Comparison of ENCODE assay signal across 1 cellular context in genomic region chr17:75077072-75077489, GRCh38.
A peak's percentile ranks its signal among the peaks of the same experiment; 100 is the strongest.
TF ChIP-seq lines count a peak whose summit lies in the region.

No MANE protein-coding gene starts in this region.

TF ChIP-seq in HepG2, 621 proteins besides CTCF, POLR2A, EP300 and RAD21 (continued from another document and continues in another):
- TF ChIP-seq, protein P1, sequence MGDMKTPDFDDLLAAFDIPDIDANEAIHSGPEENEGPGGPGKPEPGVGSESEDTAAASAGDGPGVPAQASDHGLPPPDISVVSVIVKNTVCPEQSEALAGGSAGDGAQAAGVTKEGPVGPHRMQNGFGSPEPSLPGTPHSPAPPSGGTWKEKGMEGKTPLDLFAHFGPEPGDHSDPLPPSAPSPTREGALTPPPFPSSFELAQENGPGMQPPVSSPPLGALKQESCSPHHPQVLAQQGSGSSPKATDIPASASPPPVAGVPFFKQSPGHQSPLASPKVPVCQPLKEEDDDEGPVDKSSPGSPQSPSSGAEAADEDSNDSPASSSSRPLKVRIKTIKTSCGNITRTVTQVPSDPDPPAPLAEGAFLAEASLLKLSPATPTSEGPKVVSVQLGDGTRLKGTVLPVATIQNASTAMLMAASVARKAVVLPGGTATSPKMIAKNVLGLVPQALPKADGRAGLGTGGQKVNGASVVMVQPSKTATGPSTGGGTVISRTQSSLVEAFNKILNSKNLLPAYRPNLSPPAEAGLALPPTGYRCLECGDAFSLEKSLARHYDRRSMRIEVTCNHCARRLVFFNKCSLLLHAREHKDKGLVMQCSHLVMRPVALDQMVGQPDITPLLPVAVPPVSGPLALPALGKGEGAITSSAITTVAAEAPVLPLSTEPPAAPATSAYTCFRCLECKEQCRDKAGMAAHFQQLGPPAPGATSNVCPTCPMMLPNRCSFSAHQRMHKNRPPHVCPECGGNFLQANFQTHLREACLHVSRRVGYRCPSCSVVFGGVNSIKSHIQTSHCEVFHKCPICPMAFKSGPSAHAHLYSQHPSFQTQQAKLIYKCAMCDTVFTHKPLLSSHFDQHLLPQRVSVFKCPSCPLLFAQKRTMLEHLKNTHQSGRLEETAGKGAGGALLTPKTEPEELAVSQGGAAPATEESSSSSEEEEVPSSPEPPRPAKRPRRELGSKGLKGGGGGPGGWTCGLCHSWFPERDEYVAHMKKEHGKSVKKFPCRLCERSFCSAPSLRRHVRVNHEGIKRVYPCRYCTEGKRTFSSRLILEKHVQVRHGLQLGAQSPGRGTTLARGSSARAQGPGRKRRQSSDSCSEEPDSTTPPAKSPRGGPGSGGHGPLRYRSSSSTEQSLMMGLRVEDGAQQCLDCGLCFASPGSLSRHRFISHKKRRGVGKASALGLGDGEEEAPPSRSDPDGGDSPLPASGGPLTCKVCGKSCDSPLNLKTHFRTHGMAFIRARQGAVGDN (CRISPR knock-in tag; IDR thresholded peaks at IDR 0.05) = peak; percentile 84
- TF ChIP-seq HNF1A (IDR thresholded peaks at IDR 0.05; ENCODE audit: low read depth) (no peak), HNF1A (CRISPR knock-in tag; IDR thresholded peaks at IDR 0.05; ENCODE audit: borderline replicate concordance) (peak; percentile 38; the same call in 1 of the 2 replicates), ZBTB21 (CRISPR knock-in tag; IDR thresholded peaks at IDR 0.05) (no peak), NR2F2 (IDR thresholded peaks at IDR 0.05; ENCODE audit: borderline replicate concordance, low read depth) (peak; percentile 70), HDAC6 (IDR thresholded peaks at IDR 0.05; ENCODE audit: low read depth, low read length) (no peak), ZNF367 (CRISPR knock-in tag; IDR thresholded peaks at IDR 0.05; ENCODE audit: borderline replicate concordance) (no peak), RBAK (CRISPR knock-in tag; IDR thresholded peaks at IDR 0.05) (no peak), TGIF2 (CRISPR knock-in tag; IDR thresholded peaks at IDR 0.05) (no peak), KDM1A (CRISPR knock-in tag; IDR thresholded peaks at IDR 0.05) (peak; percentile 63; the same call in 1 of the 2 replicates), ZNF234 (CRISPR knock-in tag; conservative IDR thresholded peaks at IDR 0.05) (no peak), KDM6A (CRISPR knock-in tag; IDR thresholded peaks at IDR 0.05; ENCODE audit: low read depth) (peak; percentile 80; the same call in 1 of the 2 replicates), SRF (IDR thresholded peaks at IDR 0.05; ENCODE audit: low read depth, low read length) (no peak), YY1 (IDR thresholded peaks at IDR 0.05; ENCODE audit: insufficient read depth, insufficient replicate concordance, low read depth, low read length) (peak; percentile 18), SALL1 (CRISPR knock-in tag; IDR thresholded peaks at IDR 0.05) (peak; percentile 89), U2AF2 (IDR thresholded peaks at IDR 0.05; ENCODE audit: low read depth, low read length) (no peak), SP4 (CRISPR knock-in tag; IDR thresholded peaks at IDR 0.05) (no peak), CENPT (CRISPR knock-in tag; IDR thresholded peaks at IDR 0.05; ENCODE audit: low read depth) (no peak), ZNF317 (CRISPR knock-in tag; IDR thresholded peaks at IDR 0.05) (peak; percentile 50; the same call in 1 of the 2 replicates), ZNF251 (CRISPR knock-in tag; IDR thresholded peaks at IDR 0.05) (no peak), MAFK (conservative IDR thresholded peaks at IDR 0.05 in 1 of 2, IDR thresholded peaks at IDR 0.05 in 1 of 2; ENCODE audit: low read length in 2 of 2) (no peak), AKAP8 (CRISPR knock-in tag; IDR thresholded peaks at IDR 0.05) (no peak), RFXAP (CRISPR knock-in tag; IDR thresholded peaks at IDR 0.05; ENCODE audit: borderline replicate concordance) (0 out of 2 replicates have a peak, but pooled peaks have one; percentile 17), NFE2L2 (IDR thresholded peaks at IDR 0.05; ENCODE audit: low read length) (no peak), NFRKB (IDR thresholded peaks at IDR 0.05) (no peak), ZSCAN25 (CRISPR knock-in tag; IDR thresholded peaks at IDR 0.05) (no peak), ZNF552 (CRISPR knock-in tag; IDR thresholded peaks at IDR 0.05; ENCODE audit: borderline replicate concordance) (no peak), HIC2 (CRISPR knock-in tag; IDR thresholded peaks at IDR 0.05; ENCODE audit: low read depth) (no peak), PRMT3 (CRISPR knock-in tag; IDR thresholded peaks at IDR 0.05; ENCODE audit: borderline replicate concordance, low read depth) (no peak), ZNF766 (CRISPR knock-in tag; IDR thresholded peaks at IDR 0.05; ENCODE audit: borderline replicate concordance) (no peak), ONECUT2 (CRISPR knock-in tag; IDR thresholded peaks at IDR 0.05) (no peak), ZSCAN22 (CRISPR knock-in tag; IDR thresholded peaks at IDR 0.05) (no peak; the same call in 1 of the 2 replicates), HMG20A (CRISPR knock-in tag; IDR thresholded peaks at IDR 0.05; ENCODE audit: borderline replicate concordance) (peak; percentile 60; the same call in 1 of the 2 replicates), SRSF4 (IDR thresholded peaks at IDR 0.05; ENCODE audit: low read depth, low read length, poor library complexity, severe bottlenecking) (no peak), MBNL3 (CRISPR knock-in tag; conservative IDR thresholded peaks at IDR 0.05) (no peak), NR2C2 (CRISPR knock-in tag; IDR thresholded peaks at IDR 0.05; ENCODE audit: borderline replicate concordance) (peak; percentile 94), ZNF33B (CRISPR knock-in tag; IDR thresholded peaks at IDR 0.05) (0 out of 2 replicates have a peak, but pooled peaks have one; percentile 64), ELF4 (CRISPR knock-in tag; IDR thresholded peaks at IDR 0.05; ENCODE audit: borderline replicate concordance) (no peak), HNRNPL (IDR thresholded peaks at IDR 0.05; ENCODE audit: low read depth, low read length) (0 out of 2 replicates have a peak, but pooled peaks have one; percentile 21), ZNF543 (CRISPR knock-in tag; IDR thresholded peaks at IDR 0.05) (peak; percentile 23; the same call in 1 of the 2 replicates), ZBTB7B (CRISPR knock-in tag; IDR thresholded peaks at IDR 0.05) (peak; percentile 74), ZNF230 (CRISPR knock-in tag; IDR thresholded peaks at IDR 0.05) (0 out of 2 replicates have a peak, but pooled peaks have one; percentile 10), STAG1 (CRISPR knock-in tag; IDR thresholded peaks at IDR 0.05) (no peak), ZNF225 (CRISPR knock-in tag; IDR thresholded peaks at IDR 0.05) (0 out of 2 replicates have a peak, but pooled peaks have one; percentile 25), MYNN (CRISPR knock-in tag; IDR thresholded peaks at IDR 0.05; ENCODE audit: low read depth) (no peak)
- TF ChIP-seq, protein P2, sequence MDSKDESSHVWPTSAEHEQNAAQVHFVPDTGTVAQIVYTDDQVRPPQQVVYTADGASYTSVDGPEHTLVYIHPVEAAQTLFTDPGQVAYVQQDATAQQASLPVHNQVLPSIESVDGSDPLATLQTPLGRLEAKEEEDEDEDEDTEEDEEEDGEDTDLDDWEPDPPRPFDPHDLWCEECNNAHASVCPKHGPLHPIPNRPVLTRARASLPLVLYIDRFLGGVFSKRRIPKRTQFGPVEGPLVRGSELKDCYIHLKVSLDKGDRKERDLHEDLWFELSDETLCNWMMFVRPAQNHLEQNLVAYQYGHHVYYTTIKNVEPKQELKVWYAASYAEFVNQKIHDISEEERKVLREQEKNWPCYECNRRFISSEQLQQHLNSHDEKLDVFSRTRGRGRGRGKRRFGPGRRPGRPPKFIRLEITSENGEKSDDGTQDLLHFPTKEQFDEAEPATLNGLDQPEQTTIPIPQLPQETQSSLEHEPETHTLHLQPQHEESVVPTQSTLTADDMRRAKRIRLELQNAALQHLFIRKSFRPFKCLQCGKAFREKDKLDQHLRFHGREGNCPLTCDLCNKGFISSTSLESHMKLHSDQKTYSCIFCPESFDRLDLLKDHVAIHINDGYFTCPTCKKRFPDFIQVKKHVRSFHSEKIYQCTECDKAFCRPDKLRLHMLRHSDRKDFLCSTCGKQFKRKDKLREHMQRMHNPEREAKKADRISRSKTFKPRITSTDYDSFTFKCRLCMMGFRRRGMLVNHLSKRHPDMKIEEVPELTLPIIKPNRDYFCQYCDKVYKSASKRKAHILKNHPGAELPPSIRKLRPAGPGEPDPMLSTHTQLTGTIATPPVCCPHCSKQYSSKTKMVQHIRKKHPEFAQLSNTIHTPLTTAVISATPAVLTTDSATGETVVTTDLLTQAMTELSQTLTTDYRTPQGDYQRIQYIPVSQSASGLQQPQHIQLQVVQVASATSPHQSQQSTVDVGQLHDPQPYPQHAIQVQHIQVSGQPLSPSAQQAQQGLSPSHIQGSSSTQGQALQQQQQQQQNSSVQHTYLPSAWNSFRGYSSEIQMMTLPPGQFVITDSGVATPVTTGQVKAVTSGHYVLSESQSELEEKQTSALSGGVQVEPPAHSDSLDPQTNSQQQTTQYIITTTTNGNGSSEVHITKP (CRISPR knock-in tag; IDR thresholded peaks at IDR 0.05; ENCODE audit: low read depth) = no peak
- TF ChIP-seq, protein P3, sequence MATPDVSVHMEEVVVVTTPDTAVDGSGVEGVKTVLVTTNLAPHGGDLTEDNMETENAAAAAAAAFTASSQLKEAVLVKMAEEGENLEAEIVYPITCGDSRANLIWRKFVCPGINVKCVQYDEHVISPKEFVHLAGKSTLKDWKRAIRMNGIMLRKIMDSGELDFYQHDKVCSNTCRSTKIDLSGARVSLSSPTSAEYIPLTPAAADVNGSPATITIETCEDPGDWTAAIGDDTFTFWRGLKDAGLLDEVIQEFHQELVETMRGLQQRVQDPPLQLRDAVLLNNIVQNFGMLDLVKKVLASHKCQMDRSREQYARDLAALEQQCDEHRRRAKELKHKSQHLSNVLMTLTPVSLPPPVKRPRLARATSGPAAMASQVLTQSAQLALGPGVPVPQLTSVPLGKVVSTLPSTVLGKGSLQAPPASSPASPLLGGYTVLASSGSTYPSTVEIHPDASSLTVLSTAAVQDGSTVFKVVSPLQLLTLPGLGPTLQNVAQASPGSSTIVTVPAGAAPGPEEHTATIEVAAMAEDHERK (CRISPR knock-in tag; IDR thresholded peaks at IDR 0.05; ENCODE audit: low read depth) = no peak
- TF ChIP-seq, protein P4, sequence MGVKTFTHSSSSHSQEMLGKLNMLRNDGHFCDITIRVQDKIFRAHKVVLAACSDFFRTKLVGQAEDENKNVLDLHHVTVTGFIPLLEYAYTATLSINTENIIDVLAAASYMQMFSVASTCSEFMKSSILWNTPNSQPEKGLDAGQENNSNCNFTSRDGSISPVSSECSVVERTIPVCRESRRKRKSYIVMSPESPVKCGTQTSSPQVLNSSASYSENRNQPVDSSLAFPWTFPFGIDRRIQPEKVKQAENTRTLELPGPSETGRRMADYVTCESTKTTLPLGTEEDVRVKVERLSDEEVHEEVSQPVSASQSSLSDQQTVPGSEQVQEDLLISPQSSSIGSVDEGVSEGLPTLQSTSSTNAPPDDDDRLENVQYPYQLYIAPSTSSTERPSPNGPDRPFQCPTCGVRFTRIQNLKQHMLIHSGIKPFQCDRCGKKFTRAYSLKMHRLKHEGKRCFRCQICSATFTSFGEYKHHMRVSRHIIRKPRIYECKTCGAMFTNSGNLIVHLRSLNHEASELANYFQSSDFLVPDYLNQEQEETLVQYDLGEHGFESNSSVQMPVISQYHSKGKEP (CRISPR knock-in tag; IDR thresholded peaks at IDR 0.05) = no peak
- TF ChIP-seq, protein P5, sequence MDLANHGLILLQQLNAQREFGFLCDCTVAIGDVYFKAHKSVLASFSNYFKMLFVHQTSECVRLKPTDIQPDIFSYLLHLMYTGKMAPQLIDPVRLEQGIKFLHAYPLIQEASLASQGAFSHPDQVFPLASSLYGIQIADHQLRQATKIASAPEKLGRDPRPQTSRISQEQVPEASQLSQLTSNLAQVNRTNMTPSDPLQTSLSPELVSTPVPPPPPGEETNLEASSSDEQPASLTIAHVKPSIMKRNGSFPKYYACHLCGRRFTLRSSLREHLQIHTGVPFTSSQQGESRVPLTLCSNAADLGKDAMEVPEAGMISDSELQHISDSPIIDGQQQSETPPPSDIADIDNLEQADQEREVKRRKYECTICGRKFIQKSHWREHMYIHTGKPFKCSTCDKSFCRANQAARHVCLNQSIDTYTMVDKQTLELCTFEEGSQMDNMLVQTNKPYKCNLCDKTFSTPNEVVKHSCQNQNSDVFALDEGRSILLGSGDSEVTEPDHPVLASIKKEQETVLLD (CRISPR knock-in tag; IDR thresholded peaks at IDR 0.05; ENCODE audit: low read depth) = no peak
